Comparison of ENCODE assay signal across 8 cellular contexts in genomic region chr18:62420513-62421209, GRCh38.
DNase-seq lines count a peak whose midpoint lies in the region; ATAC-seq and TF ChIP-seq lines count a peak whose summit lies in the region.

No MANE protein-coding gene starts in this region.

- no peaks in the 10 kb centered on the region for H3K9me3 Mint-ChIP-seq in osteocyte (ENCODE audit: unreplicated experiment)

- no peak overlapping the region for H3K4me3 Mint-ChIP-seq in osteocyte (ENCODE audit: unreplicated experiment)

- H3K36me3 Mint-ChIP-seq in osteocyte (ENCODE audit: unreplicated experiment) = no peaks in the 10 kb centered on the region

- no peaks in the 10 kb centered on the region for H3K4me1 ChIP-seq in OCI-LY7 (ENCODE audit: insufficient read depth, low read length, poor library complexity, severe bottlenecking)

- CTCF ChIA-PET in OCI-LY7 (lab: Charles Lee; ENCODE audit: unreplicated experiment) = interaction anchor here (1.0 kb wide), 1 partner anchor 26 kb away, joined by 3 read pairs; no protein-coding TSS in a partner anchor

- peaks cover 28% of the 10 kb centered on the region for H3K27me3 Mint-ChIP-seq in osteocyte (ENCODE audit: unreplicated experiment)

- DNase-seq in OCI-LY7 (ENCODE audit: low spot score) = no peak
- peak; percentile 45 for DNase-seq in activated T-helper 1 cell treated with Interleukin-2 at 50 U/mL for 16 hours (ENCODE audit: low read depth)
- DNase-seq in left cardiac atrium = no peak
- peak; percentile 31 to 42 (median 36) for DNase-seq in stimulated activated CD4-positive, alpha-beta T cell treated with anti-CD3 and anti-CD28 coated beads, TNF-alpha, amount 100 ng/mL, for 1 hour (ENCODE audit: low read depth in 3 of 3, low spot score in 1 of 3)
- DNase-seq in osteocyte (ENCODE audit: extremely low spot score, unreplicated experiment) = no peak
- no peak for DNase-seq in NCI-H1417 (lab: John Stamatoyannopoulos, UW)

- no TSS peak for BruUV-seq in OCI-LY7 (replicated peaks; lab: Mats Ljungman, UMichigan)

- TF ChIP-seq CTCF in OCI-LY7 (conservative IDR thresholded peaks at IDR 0.05; ENCODE audit: low read length) = no peak
- TF ChIP-seq CTCF in osteocyte (IDR thresholded peaks at IDR 0.05) = no peak

- peaks cover 8% of the 10 kb centered on the region for H3K4me1 Mint-ChIP-seq in osteocyte (ENCODE audit: unreplicated experiment)

- intact Hi-C loops in OCI-LY7 (cut with micrococcal nuclease; ENCODE audit: unreplicated experiment) (no loop called here), left cardiac atrium (cut with DNase I) (no loop called here)

- no peaks in the 10 kb centered on the region for H4K20me1 ChIP-seq in OCI-LY7 (ENCODE audit: insufficient read depth, low read length)

- no peak overlapping the region for H3K4me3 ChIP-seq in OCI-LY7 (ENCODE audit: low read depth, low read length, poor library complexity, severe bottlenecking)

- no peaks in the 10 kb centered on the region for H3K9me3 ChIP-seq in OCI-LY7 (ENCODE audit: low read length)

- H3K36me3 ChIP-seq in OCI-LY7 (ENCODE audit: insufficient read depth, low read length) = no peaks in the 10 kb centered on the region

- POLR2A ChIA-PET in OCI-LY7 (lab: Charles Lee) = interaction anchor here (0.7 kb wide), 1 partner anchor 108 kb away, joined by 3 read pairs; no protein-coding TSS in a partner anchor

- H3K79me2 ChIP-seq in OCI-LY7 (ENCODE audit: insufficient read depth, low read depth, low read length) = no peaks in the 10 kb centered on the region

- H2AFZ ChIP-seq in OCI-LY7 (ENCODE audit: low read length) = peak overlapping the region; percentile 41; the same call in 1 of the 2 replicates

- no peak overlapping the region for H3K27ac ChIP-seq in OCI-LY7 (ENCODE audit: low read depth, low read length, poor library complexity, severe bottlenecking)

- no peaks in the 10 kb centered on the region for H3K9me2 ChIP-seq in OCI-LY7 (ENCODE audit: insufficient read depth, low read length)

- H3K4me2 ChIP-seq in OCI-LY7 (ENCODE audit: low read length) = no peak overlapping the region

- H3K27ac Mint-ChIP-seq in osteocyte (ENCODE audit: unreplicated experiment) = no peak overlapping the region

- peak; percentile 97 for ATAC-seq in GM18498 (IDR thresholded peaks at IDR 0.05; ENCODE audit: unreplicated experiment)
- ATAC-seq in HG02798 (IDR thresholded peaks at IDR 0.05; ENCODE audit: poor library complexity, unreplicated experiment) = peak; percentile 90
- peak; percentile 31 to 61 for ATAC-seq in left cardiac atrium

Comparison
In these comparisons a context has a peak if more than half of its experiments do, and no peak if none do; other contexts are left out.
1. ATAC-seq: peak in every context shown above with its lines; median percentile 97 in GM18498; 90 in HG02798; 46 in left cardiac atrium.
2. DNase-seq: peak in activated T-helper 1 cell treated with Interleukin-2 at 50 U/mL for 16 hours (single experiment) and stimulated activated CD4-positive, alpha-beta T cell treated with anti-CD3 and anti-CD28 coated beads, TNF-alpha, amount 100 ng/mL, for 1 hour (3 of 3); none in OCI-LY7 (single experiment), left cardiac atrium (single experiment), osteocyte (single experiment) and NCI-H1417 (0 of 3).